Comparison of ENCODE assay signal across 23 cellular contexts in the genomic region with DNA sequence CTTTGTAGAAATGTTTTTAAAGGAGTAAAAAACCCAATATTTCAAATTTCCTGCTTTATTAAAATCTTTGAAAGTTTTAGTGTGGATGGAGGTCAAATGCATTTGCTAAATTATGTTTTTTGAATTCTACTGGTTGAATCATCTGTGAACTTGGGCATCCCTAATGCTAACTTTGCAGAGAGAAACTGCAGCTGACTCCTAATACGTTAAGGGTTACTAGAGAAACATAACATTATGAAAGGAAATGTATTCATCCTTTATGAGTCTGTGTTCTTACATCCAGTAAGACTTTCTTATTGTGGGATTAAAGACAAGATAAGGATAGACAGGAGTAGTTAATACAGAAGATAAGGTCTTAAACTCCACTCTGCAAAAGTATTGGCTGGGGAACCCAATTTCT.
DNase-seq lines count a peak whose midpoint lies in the region; TF ChIP-seq lines count a peak whose summit lies in the region.
"Had no signal": no experiment of that assay in that cellular context is flagged by ENCODE, and none has a peak within 500 bp of the region (broad histone marks: within the 10 kb centered on the region; RNA-seq: fewer than 3 reads in every experiment).

No MANE protein-coding gene starts in this region.

- H3K9me3 ChIP-seq in mesenchymal stem cell (ENCODE audit: control insufficient read depth, low read length) (no peaks in the 10 kb centered on the region), neuronal stem cell (replicated peaks in 1 of 2; ENCODE audit: control insufficient read depth in 2 of 2, insufficient read depth in 1 of 2, low read depth in 1 of 2, low read length in 2 of 2) (no peaks in the 10 kb centered on the region)
- H3K9me3 ChIP-seq: Caco-2 had no signal

- no peak overlapping the region for H4K91ac ChIP-seq in mesenchymal stem cell (ENCODE audit: low read length)
- H4K91ac ChIP-seq in neuronal stem cell (ENCODE audit: low read depth, low read length, poor library complexity) = no peak overlapping the region

- H3K9ac ChIP-seq in mesenchymal stem cell (ENCODE audit: low read length) (peak overlapping the region; percentile 50), neuronal stem cell (ENCODE audit: low read depth, low read length, poor library complexity) (no peak overlapping the region)

- POLR2A ChIA-PET in AG04449 (lab: Yijun Ruan, JAX) = no interaction called here

- H4K8ac ChIP-seq in mesenchymal stem cell (ENCODE audit: low read length) (no peak overlapping the region), neuronal stem cell (ENCODE audit: low read depth, low read length) (no peak overlapping the region)

- no peak overlapping the region for H2BK5ac ChIP-seq in mesenchymal stem cell (ENCODE audit: low read depth, low read length, poor library complexity, severe bottlenecking)
- H2BK5ac ChIP-seq in neuronal stem cell (ENCODE audit: low read length) = no peak overlapping the region

- H3K36me3 Mint-ChIP-seq in progenitor cell of endocrine pancreas (ENCODE audit: insufficient read depth) = no peaks in the 10 kb centered on the region
- H3K36me3 Mint-ChIP-seq: IgD-negative memory B cell had no signal

- H2AFZ ChIP-seq in mesenchymal stem cell (ENCODE audit: low read depth, low read length) = no peak overlapping the region
- H2AFZ ChIP-seq in neuronal stem cell (ENCODE audit: low read length) = no peak overlapping the region

- H2BK120ac ChIP-seq in mesenchymal stem cell (ENCODE audit: low read depth, low read length) = no peak overlapping the region
- no peak overlapping the region for H2BK120ac ChIP-seq in neuronal stem cell (ENCODE audit: low read depth, low read length)

- no peaks in the 10 kb centered on the region for H3K79me1 ChIP-seq in mesenchymal stem cell (replicated peaks; ENCODE audit: low read length, poor library complexity, severe bottlenecking)
- no peaks in the 10 kb centered on the region for H3K79me1 ChIP-seq in neuronal stem cell (ENCODE audit: low read depth, low read length)

- H2BK12ac ChIP-seq in mesenchymal stem cell (ENCODE audit: low read length in 2 of 2) (no peak overlapping the region), neuronal stem cell (ENCODE audit: low read length) (no peak overlapping the region)

- H3K4me3 ChIP-seq in AG04449 (ENCODE audit: low read depth, low read length) (no peak overlapping the region), choroid plexus epithelial cell (ENCODE audit: low read depth, low read length) (no peak overlapping the region), mesenchymal stem cell (ENCODE audit: insufficient read depth in 1 of 2, low read depth in 1 of 2, low read length in 2 of 2) (no peak overlapping the region), neuronal stem cell (ENCODE audit: low read length in 2 of 2) (no peak overlapping the region)
- H3K4me3 ChIP-seq: GM12878 had no signal

- H3K18ac ChIP-seq in mesenchymal stem cell (ENCODE audit: low read depth in 1 of 2, low read length in 2 of 2) (no peak overlapping the region), neuronal stem cell (ENCODE audit: low read length) (no peak overlapping the region)

- H3K27me3 ChIP-seq in mesenchymal stem cell (ENCODE audit: control insufficient read depth in 1 of 2, insufficient read depth in 1 of 2, low read length in 2 of 2) = no peaks in the 10 kb centered on the region
- no peaks in the 10 kb centered on the region for H3K27me3 ChIP-seq in neuronal stem cell (ENCODE audit: control insufficient read depth in 3 of 3, insufficient read depth in 3 of 3, low read depth in 1 of 3, low read length in 3 of 3)

- H3K36me3 ChIP-seq in mesenchymal stem cell (ENCODE audit: control insufficient read depth in 1 of 2, insufficient read depth in 2 of 2, low read depth in 1 of 2, low read length in 2 of 2) (no peaks in the 10 kb centered on the region), neuronal stem cell (replicated peaks in 1 of 2; ENCODE audit: control insufficient read depth in 2 of 2, insufficient read depth in 2 of 2, low read length in 2 of 2) (no peaks in the 10 kb centered on the region)

- H2BK15ac ChIP-seq in mesenchymal stem cell (ENCODE audit: low read depth, poor library complexity, severe bottlenecking) = no peak overlapping the region
- no peak overlapping the region for H2BK15ac ChIP-seq in neuronal stem cell (ENCODE audit: low read length)

- H3K14ac ChIP-seq in mesenchymal stem cell (ENCODE audit: low read length in 2 of 2) (no peak overlapping the region), neuronal stem cell (ENCODE audit: low read length) (no peak overlapping the region)

- no peaks in the 10 kb centered on the region for H3K4me1 ChIP-seq in mesenchymal stem cell (ENCODE audit: control insufficient read depth, insufficient read depth, low read depth, low read length)
- no peaks in the 10 kb centered on the region for H3K4me1 ChIP-seq in neuronal stem cell (ENCODE audit: control insufficient read depth in 2 of 2, insufficient read depth in 1 of 2, low read depth in 1 of 2, low read length in 2 of 2)

- H3K4me1 Mint-ChIP-seq in progenitor cell of endocrine pancreas (ENCODE audit: low read depth) = peaks cover 5% of the 10 kb centered on the region
- H3K4me1 Mint-ChIP-seq: IgD-negative memory B cell had no signal

- no CpG with 5 or more reads among the region's 1 CpG for WGBS in mesenchymal stem cell
- no CpG with 5 or more reads among the region's 1 CpG for WGBS in neuronal stem cell (ENCODE audit: extremely low coverage in 2 of 2, insufficient read length in 2 of 2, insufficient replicate concordance in 1 of 2), 2 donors

- no peak overlapping the region for H3K27ac Mint-ChIP-seq in progenitor cell of endocrine pancreas
- H3K27ac Mint-ChIP-seq: CD4-positive, alpha-beta T cell; IgD-negative memory B cell had no signal

- no peak overlapping the region for H3K27ac ChIP-seq in mesenchymal stem cell (ENCODE audit: low read length, poor library complexity, severe bottlenecking)
- H3K27ac ChIP-seq in neuronal stem cell (replicated peaks; ENCODE audit: low read length) = no peak overlapping the region
- H3K27ac ChIP-seq: SK-N-MC had no signal

- H3K4ac ChIP-seq in mesenchymal stem cell (ENCODE audit: low read depth in 1 of 2, low read length in 2 of 2) (no peak overlapping the region), neuronal stem cell (ENCODE audit: low read length) (no peak overlapping the region)

- H2AK5ac ChIP-seq in mesenchymal stem cell (ENCODE audit: low read length, severe bottlenecking) = no peak overlapping the region
- no peak overlapping the region for H2AK5ac ChIP-seq in neuronal stem cell (ENCODE audit: low read depth, low read length)

- H3K9me3 Mint-ChIP-seq in progenitor cell of endocrine pancreas (ENCODE audit: low read depth) = no peaks in the 10 kb centered on the region
- H3K9me3 Mint-ChIP-seq: CD4-positive, alpha-beta T cell had no signal

- TF ChIP-seq CTCF in AG04449 (IDR thresholded peaks at IDR 0.05; ENCODE audit: insufficient read depth, low read length, missing control alignments) = no peak
- no peak for TF ChIP-seq CTCF in choroid plexus epithelial cell (conservative IDR thresholded peaks at IDR 0.05; ENCODE audit: low read depth, low read length)
- no peak for TF ChIP-seq CTCF in progenitor cell of endocrine pancreas (IDR thresholded peaks at IDR 0.05; ENCODE audit: unreplicated experiment)

- H3K23ac ChIP-seq in mesenchymal stem cell (ENCODE audit: low read length in 2 of 2) = no peak overlapping the region
- no peak overlapping the region for H3K23ac ChIP-seq in neuronal stem cell (ENCODE audit: low read depth, low read length, poor library complexity)

- DNase-seq in AG04449 (ENCODE audit: low read depth, low spot score) (peak; percentile 29), NCI-H226 (peak; percentile 39), choroid plexus epithelial cell (ENCODE audit: low read depth) (peak; percentile 10), mesenchymal stem cell (peak; percentile 70), amygdala (lab: John Stamatoyannopoulos, UW) (no peak), NCI-H1436 treated with DMSO at 0.1 percent for 48 hours (lab: John Stamatoyannopoulos, UW) (no peak), progenitor cell of endocrine pancreas (ENCODE audit: low spot score, unreplicated experiment) (no peak), neuronal stem cell (ENCODE audit: low spot score) (no peak)
- DNase-seq: 8988T; Caco-2; CD4-positive, alpha-beta T cell; Karpas-422; MM.1S; NCI-H1092; NCI-H1694; NCI-H2081 treated with DMSO at 0.1 percent for 48 hours; NCI-H510A; NCI-H748 treated with DMSO at 0.1 percent for 48 hours; OCI-M1; SHP77 had no signal

- no peak overlapping the region for H3K4me3 Mint-ChIP-seq in progenitor cell of endocrine pancreas (ENCODE audit: low read depth)
- H3K4me3 Mint-ChIP-seq: CD4-positive, alpha-beta T cell; IgD-negative memory B cell had no signal

- H3K27me3 Mint-ChIP-seq in progenitor cell of endocrine pancreas = peaks cover 3% of the 10 kb centered on the region

- CTCF ChIA-PET in AG04449 (lab: Yijun Ruan, JAX) = no interaction called here

- H3K4me2 ChIP-seq in mesenchymal stem cell (ENCODE audit: low read length, poor library complexity, severe bottlenecking) = no peak overlapping the region
- H3K4me2 ChIP-seq in neuronal stem cell (ENCODE audit: insufficient read depth, low read length, poor library complexity, severe bottlenecking) = no peak overlapping the region

Comparison
In these comparisons a context has a peak if more than half of its experiments do, and no peak if none do; other contexts are left out.
1. DNase-seq: peak in AG04449 (single experiment), NCI-H226 (single experiment), choroid plexus epithelial cell (single experiment) and mesenchymal stem cell (single experiment); none in amygdala (0 of 56), NCI-H1436 treated with DMSO at 0.1 percent for 48 hours (single experiment), progenitor cell of endocrine pancreas (single experiment) and neuronal stem cell (single experiment).